Comparison of ENCODE assay signal across 9 cellular contexts in the genomic region with DNA sequence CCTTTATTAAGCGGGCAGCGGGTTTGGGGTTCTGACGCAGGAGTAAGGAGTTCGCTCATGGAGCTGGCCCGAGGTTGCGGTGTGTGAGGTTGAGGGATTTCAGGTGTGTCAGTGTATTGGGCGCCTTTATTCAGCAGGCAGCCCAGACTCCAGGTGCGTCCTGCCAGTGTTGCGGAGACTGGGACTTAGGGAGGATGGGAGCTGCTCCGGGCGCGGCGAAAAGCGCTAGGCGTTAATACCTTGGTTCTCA. TPM values are rescaled to one million over a fixed set of nuclear protein-coding genes. Genes with fewer than 3 reads are reported as not detected.
A peak's percentile ranks its signal among the peaks of the same experiment; 100 is the strongest.
DNase-seq lines count a peak whose midpoint lies in the region; ATAC-seq, FAIRE-seq and TF ChIP-seq lines count a peak whose summit lies in the region.
"Had no signal": no experiment of that assay in that cellular context is flagged by ENCODE, and none has a peak within 500 bp of the region (broad histone marks: within the 10 kb centered on the region; RNA-seq: fewer than 3 reads in every experiment).

No MANE protein-coding gene starts in this region.

- peak overlapping the region; percentile 100 for H3K9ac ChIP-seq in HUES64 (ENCODE audit: low read depth, low read length)
- H3K9ac ChIP-seq in mammary epithelial cell (ENCODE audit: insufficient read depth, low read length) = peak overlapping the region; percentile 88
- H3K9ac ChIP-seq in mucosa of stomach (ENCODE audit: low read length) = peak overlapping the region; percentile 97

- peaks cover 56% of the 10 kb centered on the region for H3K79me2 ChIP-seq in mammary epithelial cell (ENCODE audit: insufficient read depth, low read length)

- in situ Hi-C loops in mammary epithelial cell (cut with MboI; ENCODE audit: low sequenced_read_pairs in 2 of 2) = no loop called here

- H3K27ac ChIP-seq in HUES64 (ENCODE audit: low read depth, low read length) = peak overlapping the region; percentile 92
- peak overlapping the region; percentile 77 for H3K27ac ChIP-seq in mammary epithelial cell (ENCODE audit: insufficient read depth, low read depth, low read length)

- H2AFZ ChIP-seq in mammary epithelial cell (ENCODE audit: low read depth, low read length) = no peak overlapping the region

- H3K9me3 ChIP-seq in HUES64 (ENCODE audit: insufficient read depth, low read depth, low read length) (no peaks in the 10 kb centered on the region), mammary epithelial cell (replicated peaks; ENCODE audit: insufficient read depth, low read length) (no peaks in the 10 kb centered on the region), mucosa of stomach (ENCODE audit: control insufficient read depth, low read length) (no peaks in the 10 kb centered on the region)

- H3K27me3 ChIP-seq in HUES64 (ENCODE audit: insufficient read depth, low read length) (no peaks in the 10 kb centered on the region), mammary epithelial cell (ENCODE audit: insufficient read depth, low read length) (no peaks in the 10 kb centered on the region), mucosa of stomach (ENCODE audit: control insufficient read depth, insufficient read depth, low read length) (no peaks in the 10 kb centered on the region)

- no peak for TF ChIP-seq POLR2A in GM12892 (IDR thresholded peaks at IDR 0.05; ENCODE audit: low read depth, low read length)

- no peak for FAIRE-seq in GM12892 (lab: Jason Lieb, UNC)
- FAIRE-seq: colon had no signal

- TF ChIP-seq CTCF in AG04449 (IDR thresholded peaks at IDR 0.05; ENCODE audit: insufficient read depth, low read length, missing control alignments) = no peak
- TF ChIP-seq CTCF in mammary epithelial cell (conservative IDR thresholded peaks at IDR 0.05 in 1 of 2, IDR thresholded peaks at IDR 0.05 in 1 of 2; ENCODE audit: extremely low read depth in 1 of 2, insufficient read depth in 1 of 2, low read depth in 1 of 2, low read length in 2 of 2) = no peak

- H3K4me1 ChIP-seq in HUES64 (ENCODE audit: insufficient read depth, low read length) (no peaks in the 10 kb centered on the region), mammary epithelial cell (ENCODE audit: insufficient read depth, low read length) (peaks cover 26% of the 10 kb centered on the region), mucosa of stomach (ENCODE audit: control insufficient read depth, insufficient read depth, low read length) (peaks cover 29% of the 10 kb centered on the region)

- WGBS in HUES64 = 2% methylated on average over 15 of the region's 15 CpGs
- 10% methylated on average over 7 of the region's 15 CpGs for WGBS in mammary epithelial cell (ENCODE audit: low coverage, missing lambda C conversion rate)

- intact Hi-C loops in mammary epithelial cell (cut with micrococcal nuclease) = loop anchor here (1.0 kb wide), 2 partner anchors 29 to 99 kb away; partner anchors contain the start of genes CATSPERD and LONP1

- CTCF ChIA-PET in AG04449 (lab: Yijun Ruan, JAX) = interaction anchor here (0.7 to 1.7 kb wide), 12 partner anchors 8 to 103 kb away, joined by 3 to 12 read pairs (median 4); no protein-coding TSS in a partner anchor
- CTCF ChIA-PET in mammary epithelial cell (lab: Charles Lee; ENCODE audit: low non-redundant PET) = no interaction called here

- DNase-seq in AG04449 (ENCODE audit: low read depth, low spot score) (no peak), mammary epithelial cell (no peak), GM12892 (ENCODE audit: insufficient read length) (no peak)

- no TSS peak for BruUV-seq in mammary epithelial cell (replicated peaks; lab: Mats Ljungman, UMichigan)

- dilution Hi-C loops in mammary epithelial cell (cut with HindIII; ENCODE audit: low sequenced_read_pairs) = no loop called here

- H4K20me1 ChIP-seq in mammary epithelial cell (ENCODE audit: insufficient read depth, low read length) = peaks cover 31% of the 10 kb centered on the region

- no peak for ATAC-seq in GM21515 (IDR thresholded peaks at IDR 0.05; ENCODE audit: unreplicated experiment)
- no peak for ATAC-seq in GM21786 (IDR thresholded peaks at IDR 0.05; ENCODE audit: unreplicated experiment)
- ATAC-seq in HG02571 (IDR thresholded peaks at IDR 0.05; ENCODE audit: unreplicated experiment) = no peak

- H3K4me3 ChIP-seq in AG04449 (ENCODE audit: low read depth, low read length) (peak overlapping the region; percentile 98), HUES64 (ENCODE audit: low read length) (peak overlapping the region; percentile 98), mammary epithelial cell (replicated peaks in 1 of 3; ENCODE audit: insufficient read depth in 1 of 3, low read depth in 2 of 3, low read length in 3 of 3) (peak overlapping the region; percentile 65 to 97 (median 81)), mucosa of stomach (ENCODE audit: low read length) (peak overlapping the region; percentile 94)

- peaks cover 49% of the 10 kb centered on the region for H3K36me3 ChIP-seq in HUES64 (ENCODE audit: insufficient read depth, low read length)
- peaks cover 10% of the 10 kb centered on the region for H3K36me3 ChIP-seq in mammary epithelial cell (ENCODE audit: insufficient read depth, low read length)
- peaks cover 16% of the 10 kb centered on the region for H3K36me3 ChIP-seq in mucosa of stomach (ENCODE audit: control insufficient read depth, insufficient read depth, low read length)

- POLR2A ChIA-PET in AG04449 (lab: Yijun Ruan, JAX) = interaction anchor here (0.6 to 2.7 kb wide), 8 partner anchors 8 to 143 kb away, joined by 3 to 19 read pairs (median 4); partner anchors contain the start of genes CATSPERD and LONP1

- peak overlapping the region; percentile 95 for H3K4me2 ChIP-seq in mammary epithelial cell (ENCODE audit: insufficient read depth, low read depth, low read length)

RNA-seq across cellular contexts. Expression of gene RPL36, which starts 0.8 kb away (rescaled TPM):
- polyA plus RNA-seq in HUES64 (2013, experiment 1 of 2) = 849 TPM
- polyA plus RNA-seq in HUES64 (2013, experiment 2 of 2) = 875 TPM
- 100 to 1,000 TPM; 323 to 990 TPM for total RNA-seq in mammary epithelial cell
- polyA plus RNA-seq in mammary epithelial cell = 717 TPM
- 88.8 TPM for polyA minus RNA-seq in mammary epithelial cell
- 2,487 TPM for polyA plus RNA-seq in GM12892 (2012; ENCODE audit: missing spikeins)

RNA-seq across cellular contexts. Expression of gene HSD11B1L, which starts 10.1 kb away (rescaled TPM):
- 6.0 TPM for polyA plus RNA-seq in HUES64 (2013, experiment 1 of 2)
- polyA plus RNA-seq in HUES64 (2013, experiment 2 of 2) = 14.4 TPM
- 10 to 100 TPM in 1 of 2 donors, 1 to 10 TPM in 1; 6.4 to 10.5 TPM for total RNA-seq in mammary epithelial cell
- polyA plus RNA-seq in mammary epithelial cell = 5.2 TPM
- polyA minus RNA-seq in mammary epithelial cell = 4.6 TPM
- polyA plus RNA-seq in GM12892 (2012; ENCODE audit: missing spikeins) = 2.0 TPM

RNA-seq across cellular contexts. Expression of gene MICOS13, which starts 10.6 kb away (rescaled TPM):
- 15.2 TPM for polyA plus RNA-seq in HUES64 (2013, experiment 1 of 2)
- 17.6 TPM for polyA plus RNA-seq in HUES64 (2013, experiment 2 of 2)
- 10 to 100 TPM; 25.3 to 71.2 TPM for total RNA-seq in mammary epithelial cell
- polyA plus RNA-seq in mammary epithelial cell = 46.8 TPM
- polyA minus RNA-seq in mammary epithelial cell = 14.5 TPM
- 37.6 TPM for polyA plus RNA-seq in GM12892 (2012; ENCODE audit: missing spikeins)

RNA-seq across cellular contexts. Expression of gene LONP1, which starts 29.1 kb away (rescaled TPM):
- polyA plus RNA-seq in HUES64 (2013, experiment 1 of 2) = 66.6 TPM
- polyA plus RNA-seq in HUES64 (2013, experiment 2 of 2) = 62.6 TPM
- total RNA-seq in mammary epithelial cell = 10 to 100 TPM; 73.7 to 88.3 TPM
- polyA plus RNA-seq in mammary epithelial cell = 55.0 TPM
- 64.3 TPM for polyA minus RNA-seq in mammary epithelial cell
- 45.9 TPM for polyA plus RNA-seq in GM12892 (2012; ENCODE audit: missing spikeins)

RNA-seq across cellular contexts. Expression of gene CATSPERD, which starts 29.6 kb away (rescaled TPM):
- polyA plus RNA-seq in HUES64 (2013, experiment 1 of 2) = not detected
- polyA plus RNA-seq in HUES64 (2013, experiment 2 of 2) = not detected
- not detected for total RNA-seq in mammary epithelial cell
- polyA plus RNA-seq in mammary epithelial cell = not detected
- polyA minus RNA-seq in mammary epithelial cell = not detected
- not detected for polyA plus RNA-seq in GM12892 (2012; ENCODE audit: missing spikeins)
